ENCODE assay signal across 9 cellular contexts in genomic region chr4:20251061-20251795, GRCh38. TPM values are rescaled to one million over a fixed set of nuclear protein-coding genes. Genes with fewer than 3 reads are reported as not detected.
DNase-seq lines count a peak whose midpoint lies in the region; ATAC-seq and TF ChIP-seq lines count a peak whose summit lies in the region.
"Had no signal": no experiment of that assay in that cellular context is flagged by ENCODE, and none has a peak within 500 bp of the region (broad histone marks: within the 10 kb centered on the region; RNA-seq: fewer than 3 reads in every experiment).

No MANE protein-coding gene starts in this region.

- TF ChIP-seq POLR2A in esophagus muscularis mucosa (IDR thresholded peaks at IDR 0.05; ENCODE audit: low read depth) (no peak), sigmoid colon (IDR thresholded peaks at IDR 0.05) (no peak)

- H3K36me3 ChIP-seq in esophagus muscularis mucosa, result no peaks in the 10 kb centered on the region
- no peaks in the 10 kb centered on the region for H3K36me3 ChIP-seq in sigmoid colon

- TF ChIP-seq CTCF in esophagus muscularis mucosa (IDR thresholded peaks at IDR 0.05) (no peak), sigmoid colon (IDR thresholded peaks at IDR 0.05) (no peak)

- intact Hi-C loops in esophagus muscularis mucosa (cut with DNase I) (loop anchor here (5.0 kb wide), 1 partner anchor 166 kb away; no protein-coding TSS in a partner anchor), sigmoid colon (cut with DNase I) (loop anchor here (5.0 to 10.0 kb wide), 4 partner anchors 176 to 1564 kb away; no protein-coding TSS in a partner anchor)

- H3K4me1 ChIP-seq in esophagus muscularis mucosa, result peaks cover 21 to 46% (median 31%) of the 10 kb centered on the region in 4 donors
- H3K4me1 ChIP-seq in sigmoid colon, result peaks cover 0 to 40% (median 24%) of the 10 kb centered on the region in 4 donors

- peaks cover 0 to 14% (median 3%) of the 10 kb centered on the region in 4 donors for H3K27me3 ChIP-seq in esophagus muscularis mucosa
- peaks cover 0 to 33% (median 5%) of the 10 kb centered on the region in 3 donors for H3K27me3 ChIP-seq in sigmoid colon

- H3K9me3 ChIP-seq in esophagus muscularis mucosa, result no peaks in the 10 kb centered on the region
- H3K9me3 ChIP-seq in sigmoid colon, result no peaks in the 10 kb centered on the region

- H3K4me3 ChIP-seq in esophagus muscularis mucosa, result peak overlapping the region; percentile 78 to 89 (median 84)
- H3K4me3 ChIP-seq in sigmoid colon, result peak overlapping the region; percentile 54 to 74 (median 72)

- DNase-seq in NCI-H510A treated with DMSO at 0.1 percent for 48 hours (lab: John Stamatoyannopoulos, UW), result peak; percentile 55
- no peak for DNase-seq in NCI-H510A (lab: John Stamatoyannopoulos, UW)
- peak; percentile 24 for DNase-seq in M059J (ENCODE audit: low read depth)
- no peak for DNase-seq in esophagus muscularis mucosa (ENCODE audit: extremely low spot score)
- DNase-seq in sigmoid colon, result no peak
- no peak for DNase-seq in NCI-H2081 (lab: John Stamatoyannopoulos, UW)
- DNase-seq in SHP77 treated with DMSO at 0.1 percent for 48 hours (lab: John Stamatoyannopoulos, UW), result no peak

- H3K27ac ChIP-seq in esophagus muscularis mucosa (replicated peaks in 1 of 4), result peak overlapping the region; percentile 80 to 88 (median 86)
- H3K27ac ChIP-seq in sigmoid colon, result peak overlapping the region; percentile 68 to 84 (median 79)

- no peak for ATAC-seq in GM19397 (IDR thresholded peaks at IDR 0.05; ENCODE audit: unreplicated experiment)

- 5% methylated on average over 19 of the region's 35 CpGs for WGBS in esophagus muscularis mucosa
- 3 to 5% methylated on average over 35 of the region's 35 CpGs for WGBS in sigmoid colon, 2 donors

- TF ChIP-seq EP300 in esophagus muscularis mucosa (IDR thresholded peaks at IDR 0.05) (no peak), sigmoid colon (IDR thresholded peaks at IDR 0.05) (no peak)

RNA-seq across cellular contexts. Expression of gene SLIT2, which starts 0.5 kb away (rescaled TPM):
- total RNA-seq in M059J (2014; rRNA removed; shearing (Covaris generic)), result 8.1 and 13.3 TPM in 2 replicates
- total RNA-seq in esophagus muscularis mucosa (100 to 1,000 TPM in 1 of 4 donors, 10 to 100 TPM in 3; 82.3 to 101 (median 92.0) TPM), sigmoid colon (10 to 100 TPM; 27.0 to 49.0 (median 34.9) TPM)
- polyA plus RNA-seq in sigmoid colon, result 1 to 10 TPM in 2 of 3 donors, under 1 TPM in 1; 0.23 to 2.6 (median 1.2) TPM
- total RNA-seq: activated CD8-positive, alpha-beta memory T cell treated with anti-CD3 and anti-CD28 coated beads for 36 hours had no signal

Comparison
In these comparisons a context has a peak if more than half of its experiments do, and no peak if none do; other contexts are left out.
1. DNase-seq: peak in NCI-H510A treated with DMSO at 0.1 percent for 48 hours (single experiment) and M059J (single experiment); none in NCI-H510A (single experiment), esophagus muscularis mucosa (single experiment), sigmoid colon (single experiment), NCI-H2081 (0 of 2) and SHP77 treated with DMSO at 0.1 percent for 48 hours (single experiment).